ENCODE assay signal across 20 cellular contexts in the genomic region with DNA sequence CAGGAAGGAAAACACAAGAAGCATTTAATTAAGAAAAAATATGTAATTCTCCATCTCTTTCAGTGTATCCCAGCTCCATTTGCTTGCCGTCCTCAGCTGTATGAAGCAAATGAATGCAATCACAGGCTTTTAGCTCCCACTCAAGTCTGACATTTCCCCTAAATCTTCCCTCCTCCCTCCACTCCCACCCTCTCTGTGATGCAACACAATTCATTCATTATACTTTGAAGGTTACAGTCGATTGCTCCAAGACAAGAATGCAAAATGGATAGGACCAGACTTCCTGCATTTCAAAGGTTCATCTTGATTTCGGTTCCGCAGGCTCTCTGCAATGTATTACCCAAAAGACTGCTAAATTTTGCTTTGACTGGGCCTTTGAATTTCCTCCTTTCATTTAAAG.
DNase-seq lines count a peak whose midpoint lies in the region; TF ChIP-seq lines count a peak whose summit lies in the region.
"Had no signal": no experiment of that assay in that cellular context is flagged by ENCODE, and none has a peak within 500 bp of the region (broad histone marks: within the 10 kb centered on the region; RNA-seq: fewer than 3 reads in every experiment).

No MANE protein-coding gene starts in this region.

- peaks cover 7% of the 10 kb centered on the region for H3K27me3 Mint-ChIP-seq in brain
- peaks cover 3% of the 10 kb centered on the region for H3K27me3 Mint-ChIP-seq in mesothelial cell of epicardium (ENCODE audit: low read depth)

- H3K36me3 Mint-ChIP-seq in brain (no peaks in the 10 kb centered on the region), mesothelial cell of epicardium (no peaks in the 10 kb centered on the region)
- H3K36me3 Mint-ChIP-seq: CD8-positive, alpha-beta memory T cell had no signal

- H3K4me1 Mint-ChIP-seq in brain = peaks cover 38% of the 10 kb centered on the region
- peaks cover 32% of the 10 kb centered on the region for H3K4me1 Mint-ChIP-seq in mesothelial cell of epicardium
- H3K4me1 Mint-ChIP-seq: activated naive CD8-positive, alpha-beta T cell treated with anti-CD3 and anti-CD28 coated beads, Interleukin-2, amount 50 U/mL, for 24 hours; CD8-positive, alpha-beta memory T cell had no signal

- H3K4me3 ChIP-seq in BLaER1 treated with 17β-estradiol and CSF1 and Interleukin-3, amounts not matched to agents 10 nM and 100 nM = no peak overlapping the region
- H3K4me3 ChIP-seq: esophagus muscularis mucosa, vagina had no signal

- H3K36me3 ChIP-seq in BLaER1 treated with 17β-estradiol and CSF1 and Interleukin-3, amounts not matched to agents 10 nM and 100 nM = no peaks in the 10 kb centered on the region
- H3K36me3 ChIP-seq: esophagus muscularis mucosa, vagina had no signal

- peaks cover 22 to 37% (median 28%) of the 10 kb centered on the region in 10 experiments for H3K4me1 ChIP-seq in BLaER1 treated with 17β-estradiol and CSF1 and Interleukin-3, amounts not matched to agents 10 nM and 100 nM
- H3K4me1 ChIP-seq: vagina had no signal

- no peak overlapping the region; a peak in 1 of 22 replicates for H3K9ac ChIP-seq in BLaER1 treated with 17β-estradiol and CSF1 and Interleukin-3, amounts not matched to agents 10 nM and 100 nM

- H4K20me1 ChIP-seq in BLaER1 treated with 17β-estradiol and CSF1 and Interleukin-3, amounts not matched to agents 10 nM and 100 nM = no peaks in the 10 kb centered on the region

- TF ChIP-seq CTCF in brain (conservative IDR thresholded peaks at IDR 0.05) (no peak), mesothelial cell of epicardium (IDR thresholded peaks at IDR 0.05; ENCODE audit: unreplicated experiment) (no peak)

- H3K9me3 Mint-ChIP-seq in brain = no peaks in the 10 kb centered on the region
- no peaks in the 10 kb centered on the region for H3K9me3 Mint-ChIP-seq in mesothelial cell of epicardium
- H3K9me3 Mint-ChIP-seq: activated naive CD8-positive, alpha-beta T cell treated with anti-CD3 and anti-CD28 coated beads, Interleukin-2, amount 50 U/mL, for 24 hours had no signal

- H3K27ac ChIP-seq in BLaER1 treated with 17β-estradiol and CSF1 and Interleukin-3, amounts not matched to agents 10 nM and 100 nM = peak overlapping the region in 9 of 11 experiments; percentile 5 to 65 (median 52); a peak in 16 of 22 replicates
- H3K27ac ChIP-seq: esophagus muscularis mucosa, RWPE1, vagina had no signal

- H3K4me3 Mint-ChIP-seq in brain (peak overlapping the region in 2 of 5 experiments; percentile 3 to 18), mesothelial cell of epicardium (no peak overlapping the region)
- H3K4me3 Mint-ChIP-seq: activated naive CD8-positive, alpha-beta T cell treated with anti-CD3 and anti-CD28 coated beads, Interleukin-2, amount 50 U/mL, for 24 hours; CD8-positive, alpha-beta memory T cell had no signal

- no peaks in the 10 kb centered on the region for H3K27me3 ChIP-seq in BLaER1 treated with 17β-estradiol and CSF1 and Interleukin-3, amounts not matched to agents 10 nM and 100 nM
- H3K27me3 ChIP-seq: esophagus muscularis mucosa, vagina had no signal

- peak; percentile 30 for DNase-seq in NCI-H2227 (lab: John Stamatoyannopoulos, UW; ENCODE audit: unreplicated experiment)
- no peak for DNase-seq in mesothelial cell of epicardium (ENCODE audit: low spot score in 2 of 2, unreplicated experiment in 2 of 2)
- DNase-seq in ureter (ENCODE audit: low spot score) = no peak
- no peak for DNase-seq in stimulated activated CD4-positive, alpha-beta T cell treated with anti-CD3 and anti-CD28 coated beads, Interleukin-2, amount 100 ng/mL, for 48 hours
- no peak for DNase-seq in NCI-H187 (lab: John Stamatoyannopoulos, UW)
- DNase-seq in H4 (ENCODE audit: low spot score) = no peak
- DNase-seq: activated CD4-positive, CD25-positive, alpha-beta regulatory T cell; activated naive CD8-positive, alpha-beta T cell treated with anti-CD3 and anti-CD28 coated beads, Interleukin-2, amount 50 U/mL, for 24 hours; CD8-positive, alpha-beta memory T cell; effector CD4-positive, alpha-beta T cell; left cardiac atrium; NCI-H774; right cardiac atrium; stimulated activated CD4-positive, alpha-beta T cell treated with anti-CD3 and anti-CD28 coated beads, Interleukin-1b, Interleukin-23, amount 100 ng/mL, for 48 hours; T-helper 2 cell had no signal

- H3K9me3 ChIP-seq in BLaER1 treated with 17β-estradiol and CSF1 and Interleukin-3, amounts not matched to agents 10 nM and 100 nM (replicated peaks in 1 of 11) = no peaks in the 10 kb centered on the region
- H3K9me3 ChIP-seq: esophagus muscularis mucosa, vagina had no signal

- H3K27ac Mint-ChIP-seq in brain = peak overlapping the region; percentile 4 to 92 (median 56)
- peak overlapping the region; percentile 60 for H3K27ac Mint-ChIP-seq in mesothelial cell of epicardium
- H3K27ac Mint-ChIP-seq: activated naive CD8-positive, alpha-beta T cell treated with anti-CD3 and anti-CD28 coated beads, Interleukin-2, amount 50 U/mL, for 24 hours; CD8-positive, alpha-beta memory T cell had no signal

- peak overlapping the region; percentile 24 to 69 (median 56); a peak in 19 of 22 replicates for H3K4me2 ChIP-seq in BLaER1 treated with 17β-estradiol and CSF1 and Interleukin-3, amounts not matched to agents 10 nM and 100 nM
